26 cellular contexts compared by ENCODE assay signal in the genomic region with DNA sequence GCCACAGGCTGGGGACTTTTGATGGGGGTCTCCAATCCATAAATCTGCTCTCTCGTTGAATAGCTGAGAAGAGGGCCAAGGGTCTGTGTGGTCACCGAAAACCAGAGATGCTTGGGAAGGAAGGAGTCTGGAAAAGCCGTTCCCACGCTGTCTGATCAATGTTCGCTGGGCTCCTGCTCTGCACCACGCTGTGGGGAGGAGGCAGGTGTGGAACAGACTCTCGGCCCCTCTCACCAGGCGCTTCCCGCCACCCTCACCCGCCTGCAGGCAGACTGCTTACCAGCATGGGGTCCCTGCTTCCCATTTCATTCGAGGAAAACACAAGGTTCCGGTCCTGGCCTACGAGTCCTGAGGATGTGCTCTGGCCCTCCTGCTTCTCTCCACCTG. TPM values are rescaled to one million over a fixed set of nuclear protein-coding genes. Genes with fewer than 3 reads are reported as not detected.
DNase-seq lines count a peak whose midpoint lies in the region; TF ChIP-seq lines count a peak whose summit lies in the region.
"Had no signal": no experiment of that assay in that cellular context is flagged by ENCODE, and none has a peak within 500 bp of the region (broad histone marks: within the 10 kb centered on the region; RNA-seq: fewer than 3 reads in every experiment).

No MANE protein-coding gene starts in this region.

- peak overlapping the region; percentile 68 for H2AFZ ChIP-seq in osteoblast (ENCODE audit: low read length)

- peak overlapping the region; percentile 16 for H3K4me3 ChIP-seq in osteoblast (ENCODE audit: insufficient read depth, low read length)
- H3K4me3 ChIP-seq: BLaER1 treated with 17β-estradiol and CSF1 and Interleukin-3, amounts not matched to agents 10 nM and 100 nM; lung; upper lobe of left lung had no signal

- no peak for TF ChIP-seq POLR2A in erythroblast (IDR thresholded peaks at IDR 0.05; ENCODE audit: low read length)

- H3K27ac ChIP-seq in C4-2B (peak overlapping the region; percentile 32), epithelial cell of prostate (peak overlapping the region; percentile 58), osteoblast (ENCODE audit: low read depth, low read length) (no peak overlapping the region)
- H3K27ac ChIP-seq: BLaER1 treated with 17β-estradiol and CSF1 and Interleukin-3, amounts not matched to agents 10 nM and 100 nM; neutrophil had no signal

- H3K27me3 ChIP-seq in osteoblast (ENCODE audit: insufficient read depth, low read length), result no peaks in the 10 kb centered on the region
- H3K27me3 ChIP-seq: BLaER1 treated with 17β-estradiol and CSF1 and Interleukin-3, amounts not matched to agents 10 nM and 100 nM; upper lobe of left lung had no signal

- H3K36me3 ChIP-seq in osteoblast (ENCODE audit: insufficient read depth, low read length), result no peaks in the 10 kb centered on the region
- H3K36me3 ChIP-seq: BLaER1 treated with 17β-estradiol and CSF1 and Interleukin-3, amounts not matched to agents 10 nM and 100 nM; neutrophil; upper lobe of left lung had no signal

- TF ChIP-seq CTCF in C4-2B (conservative IDR thresholded peaks at IDR 0.05) (no peak), osteoblast (IDR thresholded peaks at IDR 0.05; ENCODE audit: extremely low read depth, low read depth, low read length) (no peak)

- peak overlapping the region; percentile 33 for H3K4me2 ChIP-seq in osteoblast (ENCODE audit: insufficient read depth, low read length)
- H3K4me2 ChIP-seq: BLaER1 treated with 17β-estradiol and CSF1 and Interleukin-3, amounts not matched to agents 10 nM and 100 nM had no signal

- no peaks in the 10 kb centered on the region for H4K20me1 ChIP-seq in osteoblast (ENCODE audit: insufficient read depth, low read length)
- H4K20me1 ChIP-seq: BLaER1 treated with 17β-estradiol and CSF1 and Interleukin-3, amounts not matched to agents 10 nM and 100 nM had no signal

- DNase-seq in NCI-H69 (lab: John Stamatoyannopoulos, UW), result peak; percentile 80
- DNase-seq in epithelial cell of prostate (ENCODE audit: low read depth, low spot score), result no peak
- no peak for DNase-seq in osteoblast (ENCODE audit: insufficient read length, low spot score, missing footprints)
- DNase-seq in NCI-H1436 (lab: John Stamatoyannopoulos, UW), result no peak
- DNase-seq in SHP77 treated with DMSO at 0.1 percent for 48 hours (lab: John Stamatoyannopoulos, UW), result no peak
- no peak for DNase-seq in Kasumi-1 (lab: John Stamatoyannopoulos, UW)
- DNase-seq in erythroblast (lab: John Stamatoyannopoulos, UW), result no peak
- DNase-seq: activated CD4-positive, alpha-beta T cell treated with anti-CD3 and anti-CD28 coated beads for 36 hours; activated naive CD4-positive, alpha-beta T cell treated with anti-CD3 and anti-CD28 coated beads, Interleukin-2, amount 10 ng/mL, durations not matched to agents 7 days and 5 days; activated T-cell treated with anti-CD3 and anti-CD28 coated beads, Interleukin-2, amount 50 U/mL, for 4 hours; central memory CD4-positive, alpha-beta T cell; foreskin melanocyte; H9; immature natural killer cell; MM.1S; NCI-H1417 treated with DMSO at 0.1 percent for 48 hours; NCI-H774; SIG-M5; stimulated activated CD4-positive, alpha-beta T cell treated with anti-CD3 and anti-CD28 coated beads, Interleukin-12 subunit alpha, Interleukin-12 subunit beta, amount 100 ng/mL, for 4 hours; stimulated activated CD4-positive, alpha-beta T cell treated with anti-CD3 and anti-CD28 coated beads, Interleukin-4, amount 100 ng/mL, for 4 hours had no signal

- H3K9me3 ChIP-seq in osteoblast (ENCODE audit: low read depth, low read length), result no peaks in the 10 kb centered on the region
- H3K9me3 ChIP-seq: BLaER1 treated with 17β-estradiol and CSF1 and Interleukin-3, amounts not matched to agents 10 nM and 100 nM; neutrophil; upper lobe of left lung had no signal

- H3K79me2 ChIP-seq in osteoblast (ENCODE audit: insufficient read depth, low read length), result no peaks in the 10 kb centered on the region

- H3K4me1 ChIP-seq in osteoblast (ENCODE audit: insufficient read depth, low read length), result peaks cover 27% of the 10 kb centered on the region

RNA-seq across cellular contexts. Expression of a gene that starts 0.7 kb away (rescaled TPM):
- under 0.01 TPM in 1 of 2 replicates, not detected in the other for total RNA-seq in osteoblast
- total RNA-seq: activated CD4-positive, alpha-beta T cell treated with anti-CD3 and anti-CD28 coated beads for 36 hours; activated CD8-positive, alpha-beta memory T cell treated with anti-CD3 and anti-CD28 coated beads for 36 hours; activated T-cell treated with anti-CD3 and anti-CD28 coated beads, Interleukin-2, amount 50 U/mL, for 4 hours had no signal

RNA-seq across cellular contexts. Expression of a gene that starts 32.4 kb away (rescaled TPM):
- not detected in 2 replicates for total RNA-seq in osteoblast
- total RNA-seq: activated CD4-positive, alpha-beta T cell treated with anti-CD3 and anti-CD28 coated beads for 36 hours; activated CD8-positive, alpha-beta memory T cell treated with anti-CD3 and anti-CD28 coated beads for 36 hours; activated T-cell treated with anti-CD3 and anti-CD28 coated beads, Interleukin-2, amount 50 U/mL, for 4 hours; H9 had no signal
